Comparison of ENCODE assay signal across 9 cellular contexts in the genomic region with DNA sequence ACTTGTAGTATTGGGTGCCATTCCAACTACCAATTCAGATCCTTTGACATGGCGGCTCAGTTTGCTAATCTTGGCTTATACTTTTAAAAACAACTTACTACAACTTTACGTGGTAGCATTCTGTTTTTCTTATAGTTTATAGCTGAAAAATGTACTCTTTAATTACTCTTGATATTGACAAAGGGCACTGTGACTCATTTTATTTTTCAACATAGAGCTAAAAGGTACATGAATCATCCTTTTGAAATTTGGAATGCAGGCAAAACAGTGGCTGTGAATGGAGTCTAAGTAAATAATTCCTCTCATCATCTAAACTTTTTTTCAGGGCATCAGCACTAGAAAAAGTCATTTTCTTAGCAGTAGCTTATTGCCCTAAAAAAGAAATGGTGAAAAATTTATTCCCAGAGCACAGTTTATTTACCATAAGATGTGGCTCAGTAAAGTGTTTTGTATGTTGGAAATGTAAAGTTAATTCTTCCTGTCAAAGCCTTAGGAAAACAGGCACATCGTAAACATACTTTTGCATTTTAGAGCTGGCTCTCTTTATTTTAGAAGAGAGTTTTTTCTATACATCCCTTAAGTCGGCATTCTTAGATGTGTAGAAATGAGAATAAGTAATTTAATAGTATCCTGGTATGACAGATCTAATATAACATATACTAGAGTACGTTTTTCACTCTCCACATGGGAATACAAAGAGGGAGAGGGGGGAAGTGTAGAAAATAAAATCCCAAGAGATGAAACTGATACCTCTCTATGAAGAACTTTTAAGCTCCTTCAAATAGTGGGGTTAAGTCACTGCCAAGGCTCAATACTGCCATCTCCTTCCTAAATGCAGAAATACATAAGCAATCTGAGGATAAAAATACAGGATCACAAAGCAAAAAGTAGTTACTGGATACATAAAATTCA. TPM values are rescaled to one million over a fixed set of nuclear protein-coding genes. Genes with fewer than 3 reads are reported as not detected.
DNase-seq lines count a peak whose midpoint lies in the region; ATAC-seq, FAIRE-seq and TF ChIP-seq lines count a peak whose summit lies in the region.
"Had no signal": no experiment of that assay in that cellular context is flagged by ENCODE, and none has a peak within 500 bp of the region (broad histone marks: within the 10 kb centered on the region; RNA-seq: fewer than 3 reads in every experiment).

No MANE protein-coding gene starts in this region.

- no peak for ATAC-seq in GM19328 (IDR thresholded peaks at IDR 0.05; ENCODE audit: unreplicated experiment)

- no peak overlapping the region for H3K4me3 ChIP-seq in astrocyte of the cerebellum (ENCODE audit: low read depth, low read length)

- in situ Hi-C loops in astrocyte of the cerebellum (cut with HindIII; ENCODE audit: low sequenced_read_pairs): loop anchor here (25.0 kb wide), 1 partner anchor 480 kb away; no protein-coding TSS in a partner anchor

- no peak for FAIRE-seq in GM19239 (lab: Jason Lieb, UNC)

- DNase-seq in DMS 273 treated with DMSO at 0.1 percent for 48 hours (lab: John Stamatoyannopoulos, UW) (peak; percentile 34), astrocyte of the cerebellum (ENCODE audit: low read depth) (peak; percentile 68), kidney tubule cell (ENCODE audit: low spot score) (peak; percentile 51), ureter (ENCODE audit: low spot score) (no peak), GM19239 (ENCODE audit: insufficient read length, low spot score) (no peak), GOT3 (lab: John Stamatoyannopoulos, UW) (no peak)
- DNase-seq: activated CD8-positive, alpha-beta memory T cell treated with anti-CD3 and anti-CD28 coated beads, Interleukin-2, amount 50 U/mL, for 4 hours had no signal

- peak; percentile 64 for TF ChIP-seq CTCF in LNCAP (IDR thresholded peaks at IDR 0.05)
- TF ChIP-seq CTCF in astrocyte of the cerebellum (IDR thresholded peaks at IDR 0.05; ENCODE audit: low read depth, low read length, missing control alignments): peak; percentile 69

RNA-seq across cellular contexts. Expression of a gene that starts 55.2 kb away (rescaled TPM):
- 2.2 TPM for total RNA-seq in ureter

Comparison
In these comparisons a context has a peak if more than half of its experiments do, and no peak if none do; other contexts are left out.
1. DNase-seq: peak in DMS 273 treated with DMSO at 0.1 percent for 48 hours (single experiment), astrocyte of the cerebellum (single experiment) and kidney tubule cell (single experiment); none in ureter (single experiment), GM19239 (single experiment) and GOT3 (single experiment).